ENCODE assay signal across 15 cellular contexts in genomic region chr2:45000341-45000901, GRCh38. TPM values are rescaled to one million over a fixed set of nuclear protein-coding genes. Genes with fewer than 3 reads are reported as not detected.
DNase-seq lines count a peak whose midpoint lies in the region; ATAC-seq, FAIRE-seq and TF ChIP-seq lines count a peak whose summit lies in the region.
"Had no signal": no experiment of that assay in that cellular context is flagged by ENCODE, and none has a peak within 500 bp of the region (broad histone marks: within the 10 kb centered on the region; RNA-seq: fewer than 3 reads in every experiment).

No MANE protein-coding gene starts in this region.

- TF ChIP-seq EP300 in K562 (IDR thresholded peaks at IDR 0.05; ENCODE audit: low read length), result no peak

- WGBS in HUES64, result 3% methylated on average over 36 of the region's 36 CpGs
- under 1% methylated on average over 24 of the region's 36 CpGs for WGBS in K562 (ENCODE audit: insufficient coverage, low coverage, missing lambda C conversion rate)

- H3K27me3 ChIP-seq in HUES64 (ENCODE audit: insufficient read depth, low read length), result peaks cover 99% of the 10 kb centered on the region
- H3K27me3 ChIP-seq in K562 (ENCODE audit: control insufficient read depth in 2 of 2, insufficient read depth in 2 of 2, low read length in 2 of 2), result peaks cover 41 to 65% of the 10 kb centered on the region in 2 experiments; a peak in 4 of 5 replicates
- H3K27me3 ChIP-seq in iPS-15b (ENCODE audit: control insufficient read depth, insufficient read depth, low read length), result peaks cover 95% of the 10 kb centered on the region
- no peaks in the 10 kb centered on the region for H3K27me3 ChIP-seq in PC-3 (ENCODE audit: low read length)

- no peak overlapping the region for H3K27ac Mint-ChIP-seq in progenitor cell of endocrine pancreas

- no peaks in the 10 kb centered on the region for H3K9me2 ChIP-seq in PC-3 (replicated peaks; ENCODE audit: low read length)

- BruUV-seq in K562 (replicated peaks; lab: Mats Ljungman, UMichigan), result no TSS peak
- no TSS peak for BruUV-seq in PC-3 (replicated peaks; lab: Mats Ljungman, UMichigan)

- H3K4me1 ChIP-seq in HUES64 (ENCODE audit: insufficient read depth, low read length) (peaks cover 8% of the 10 kb centered on the region), K562 (replicated peaks in 1 of 2; ENCODE audit: control insufficient read depth in 2 of 2, insufficient read depth in 2 of 2, low read length in 2 of 2) (peaks cover 0 to 13% of the 10 kb centered on the region in 2 experiments; a peak in 1 of 5 replicates), iPS-15b (ENCODE audit: control insufficient read depth, insufficient read depth, low read length) (peaks cover 2% of the 10 kb centered on the region), PC-3 (ENCODE audit: insufficient read depth, low read length) (no peaks in the 10 kb centered on the region)

- intact Hi-C loops in K562 (cut with micrococcal nuclease) (no loop called here), PC-3 (cut with micrococcal nuclease) (no loop called here)

- no peak for TF ChIP-seq RAD21 in K562 (CRISPR knock-in tag; conservative IDR thresholded peaks at IDR 0.05 in 1 of 2, IDR thresholded peaks at IDR 0.05 in 1 of 2)

- TF ChIP-seq CTCF in K562 (IDR thresholded peaks at IDR 0.05 in 2 of 3, conservative IDR thresholded peaks at IDR 0.05 in 1 of 3; ENCODE audit: insufficient read depth in 2 of 3, low read depth in 1 of 3, low read length in 3 of 3) (no peak), progenitor cell of endocrine pancreas (IDR thresholded peaks at IDR 0.05; ENCODE audit: unreplicated experiment) (peak; percentile 21), PC-3 (conservative IDR thresholded peaks at IDR 0.05; ENCODE audit: low read depth, low read length) (no peak)

- no peaks in the 10 kb centered on the region for H3F3A ChIP-seq in PC-3 (ENCODE audit: low read length, unreplicated experiment)

- FAIRE-seq in K562 (lab: Jason Lieb, UNC), result no peak
- FAIRE-seq: G401.6 had no signal

- CTCF ChIA-PET in K562 (lab: Yijun Ruan, JAX; ENCODE audit: low intra/inter-chr PET ratio), result no interaction called here
- CTCF ChIA-PET in PC-3 (lab: Charles Lee), result no interaction called here

- DNase-seq in K562 (ENCODE audit: extremely low read depth in 1 of 4, low spot score in 3 of 4), result peak in 2 of 4 experiments; percentile 8 to 32
- no peak for DNase-seq in progenitor cell of endocrine pancreas (ENCODE audit: low spot score, unreplicated experiment)
- DNase-seq in NCI-H146 (lab: John Stamatoyannopoulos, UW), result no peak
- DNase-seq in HPDE6-E6E7 (ENCODE audit: extremely low spot score), result no peak
- DNase-seq in PC-3, result no peak
- DNase-seq: activated CD4-positive, alpha-beta T cell treated with anti-CD3 and anti-CD28 coated beads for 4 hours; central memory CD4-positive, alpha-beta T cell; stimulated activated CD4-positive, alpha-beta T cell treated with anti-CD3 and anti-CD28 coated beads, Interleukin-4, amount 100 ng/mL, for 24 hours had no signal

- no peaks in the 10 kb centered on the region for H3K9me1 ChIP-seq in K562 (ENCODE audit: control insufficient read depth, insufficient read depth, low read length)

- in situ Hi-C loops in K562 (cut with MboI), result no loop called here

- H2AFZ ChIP-seq in K562 (ENCODE audit: low read depth, low read length), result no peak overlapping the region
- H2AFZ ChIP-seq in PC-3 (ENCODE audit: low read length), result no peak overlapping the region

- H3K9ac ChIP-seq in HUES64 (ENCODE audit: low read depth, low read length), result no peak overlapping the region
- no peak overlapping the region for H3K9ac ChIP-seq in K562 (ENCODE audit: insufficient read depth in 1 of 2, low read depth in 2 of 2, low read length in 2 of 2)
- no peak overlapping the region for H3K9ac ChIP-seq in iPS-15b (ENCODE audit: low read depth, low read length)
- no peak overlapping the region for H3K9ac ChIP-seq in PC-3 (ENCODE audit: low read length)

- no peaks in the 10 kb centered on the region for H3K36me3 Mint-ChIP-seq in progenitor cell of endocrine pancreas (ENCODE audit: insufficient read depth)

- H3K79me2 ChIP-seq in K562 (ENCODE audit: control insufficient read depth, insufficient read depth, low read length) (no peaks in the 10 kb centered on the region), PC-3 (ENCODE audit: low read length) (peaks cover 1% of the 10 kb centered on the region; the same call in 1 of the 2 replicates)

- TF ChIP-seq POLR2A in K562 (conservative IDR thresholded peaks at IDR 0.05), result no peak

- H3K36me3 ChIP-seq in HUES64 (ENCODE audit: insufficient read depth, low read length) (no peaks in the 10 kb centered on the region), K562 (ENCODE audit: control insufficient read depth, insufficient read depth, low read length) (no peaks in the 10 kb centered on the region), iPS-15b (ENCODE audit: control insufficient read depth, insufficient read depth, low read length) (no peaks in the 10 kb centered on the region), PC-3 (ENCODE audit: low read depth, low read length) (no peaks in the 10 kb centered on the region)

- H3K4me2 ChIP-seq in K562 (ENCODE audit: insufficient read depth, low read length), result no peak overlapping the region
- no peak overlapping the region for H3K4me2 ChIP-seq in PC-3 (ENCODE audit: low read length)

- ATAC-seq in K562 (peak; percentile 79), HG03565 (IDR thresholded peaks at IDR 0.05; ENCODE audit: unreplicated experiment) (no peak), PC-3 (no peak)

- POLR2A ChIA-PET in K562 (lab: Yijun Ruan, JAX), result no interaction called here
- POLR2A ChIA-PET in PC-3 (lab: Charles Lee; ENCODE audit: unreplicated experiment), result no interaction called here

- H3K27me3 Mint-ChIP-seq in progenitor cell of endocrine pancreas, result peaks cover 93% of the 10 kb centered on the region

- H3K4me1 Mint-ChIP-seq in progenitor cell of endocrine pancreas (ENCODE audit: low read depth), result peaks cover 10% of the 10 kb centered on the region

- H3K4me3 Mint-ChIP-seq in progenitor cell of endocrine pancreas (ENCODE audit: low read depth), result peak overlapping the region; percentile 62

- H3K9me3 Mint-ChIP-seq in progenitor cell of endocrine pancreas (ENCODE audit: low read depth), result no peaks in the 10 kb centered on the region

- H3K9me3 ChIP-seq in HUES64 (ENCODE audit: insufficient read depth, low read depth, low read length) (no peaks in the 10 kb centered on the region), K562 (replicated peaks; ENCODE audit: control insufficient read depth, insufficient read depth, low read depth, low read length) (no peaks in the 10 kb centered on the region), iPS-15b (ENCODE audit: control insufficient read depth, insufficient read depth, low read length) (no peaks in the 10 kb centered on the region), PC-3 (ENCODE audit: low read length) (no peaks in the 10 kb centered on the region)

- H4K20me1 ChIP-seq in K562 (replicated peaks; ENCODE audit: control insufficient read depth, insufficient read depth, low read length), result no peaks in the 10 kb centered on the region
- no peaks in the 10 kb centered on the region for H4K20me1 ChIP-seq in PC-3 (ENCODE audit: low read length)

- H3K27ac ChIP-seq in HUES64 (ENCODE audit: low read depth, low read length) (no peak overlapping the region), K562 (ENCODE audit: extremely low read depth, low read depth, low read length) (no peak overlapping the region), PC-3 (ENCODE audit: low read length) (no peak overlapping the region)

- peak overlapping the region; percentile 39 for H3K4me3 ChIP-seq in HUES64 (ENCODE audit: low read length)
- no peak overlapping the region for H3K4me3 ChIP-seq in K562
- peak overlapping the region; percentile 51 for H3K4me3 ChIP-seq in iPS-15b (ENCODE audit: low read depth, low read length)
- no peak overlapping the region for H3K4me3 ChIP-seq in PC-3 (ENCODE audit: low read length)

RNA-seq across cellular contexts. Expression of gene SIX2, which starts 8.8 kb away (rescaled TPM):
- polyA plus RNA-seq in HUES64 (2013, experiment 1 of 2), result 0.25 TPM
- 0.32 TPM for polyA plus RNA-seq in HUES64 (2013, experiment 2 of 2)
- total RNA-seq in K562 (2011; cell fraction: chromatin; rRNA removed; ENCODE audit: low replicate concordance), result not detected in 2 replicates
- not detected in 2 replicates for total RNA-seq in K562 (2011; cell fraction: nucleolus; rRNA removed)
- not detected in 2 replicates for total RNA-seq in K562 (2011; cell fraction: nucleoplasm; rRNA removed)
- not detected in 2 replicates for total RNA-seq in K562 (2014; rRNA removed)
- total RNA-seq in K562 (2014; rRNA removed; fragmentation: Illumina TruSeq; extraction: Trizol), result not detected in 2 replicates
- not detected in 2 replicates for total RNA-seq in K562 (2015; rRNA removed; fragmentation: Illumina TruSeq; extraction: Trizol)
- total RNA-seq in K562 (2021), result not detected in 2 replicates
- polyA plus RNA-seq in K562 (2011; rRNA removed), result not detected in 2 replicates
- polyA plus RNA-seq in K562 (2011; cell fraction: cytosol; rRNA removed), result not detected in 2 replicates
- polyA plus RNA-seq in K562 (2011; cell fraction: nucleus; rRNA removed), result not detected in 2 replicates
- not detected in 2 replicates for polyA plus RNA-seq in K562 (2012)
- polyA plus RNA-seq in K562 (2014; fragmentation: Illumina TruSeq; extraction: Trizol), result not detected in 2 replicates
- polyA plus RNA-seq in K562 (2014; fragmentation: Nextera tagmentation; extraction: Ambion mirVana), result not detected
- polyA plus RNA-seq in K562 (2014; rRNA removed), result not detected in 2 replicates
- polyA minus RNA-seq in K562 (2011; rRNA and poly(A)+ RNA removed), result not detected in 2 replicates
- not detected in 2 replicates for polyA minus RNA-seq in K562 (2011; cell fraction: cytosol; rRNA and poly(A)+ RNA removed)
- 0.27 TPM in 1 of 2 replicates, not detected in the other for polyA minus RNA-seq in K562 (2011; cell fraction: nucleus; rRNA and poly(A)+ RNA removed)
- 4.0 and 7.0 TPM in 2 replicates for total RNA-seq in progenitor cell of endocrine pancreas
- total RNA-seq in PC-3 (2014; rRNA removed), result 26.8 and 27.9 TPM in 2 replicates
- polyA plus RNA-seq: CD14-positive monocyte had no signal

RNA-seq across cellular contexts. Expression of gene SIX3, which starts 58.9 kb away (rescaled TPM):
- polyA plus RNA-seq in HUES64 (2013, experiment 1 of 2), result 0.25 TPM
- not detected for polyA plus RNA-seq in HUES64 (2013, experiment 2 of 2)
- not detected in 2 replicates for total RNA-seq in K562 (2011; cell fraction: chromatin; rRNA removed; ENCODE audit: low replicate concordance)
- not detected in 2 replicates for total RNA-seq in K562 (2011; cell fraction: nucleolus; rRNA removed)
- not detected in 2 replicates for total RNA-seq in K562 (2011; cell fraction: nucleoplasm; rRNA removed)
- total RNA-seq in K562 (2014; rRNA removed) (not detected in 2 replicates), K562 (2014; rRNA removed; fragmentation: Illumina TruSeq; extraction: Trizol) (not detected in 2 replicates), K562 (2015; rRNA removed; fragmentation: Illumina TruSeq; extraction: Trizol) (not detected in 2 replicates), K562 (2021) (not detected in 2 replicates), progenitor cell of endocrine pancreas (not detected in 2 replicates), PC-3 (2014; rRNA removed) (0.07 TPM in 1 of 2 replicates, not detected in the other)
- polyA plus RNA-seq in K562 (2011; rRNA removed) (not detected in 2 replicates), K562 (2014; fragmentation: Illumina TruSeq; extraction: Trizol) (not detected in 2 replicates), K562 (2014; fragmentation: Nextera tagmentation; extraction: Ambion mirVana) (not detected), K562 (2014; rRNA removed) (not detected in 2 replicates)
- polyA plus RNA-seq in K562 (2011; cell fraction: cytosol; rRNA removed), result not detected in 2 replicates
- polyA plus RNA-seq in K562 (2011; cell fraction: nucleus; rRNA removed), result not detected in 2 replicates
- not detected in 2 replicates for polyA plus RNA-seq in K562 (2012)
- not detected in 2 replicates for polyA minus RNA-seq in K562 (2011; rRNA and poly(A)+ RNA removed)
- polyA minus RNA-seq in K562 (2011; cell fraction: cytosol; rRNA and poly(A)+ RNA removed), result not detected in 2 replicates
- not detected in 2 replicates for polyA minus RNA-seq in K562 (2011; cell fraction: nucleus; rRNA and poly(A)+ RNA removed)
- total RNA-seq: LHCN-M2, subcutaneous adipose tissue had no signal
- polyA plus RNA-seq: CD14-positive monocyte had no signal

Comparison
In these comparisons a context has a peak if more than half of its experiments do, and no peak if none do; other contexts are left out.
1. H3K4me3 ChIP-seq: peak in HUES64 (single experiment) and iPS-15b (single experiment); none in K562 (single experiment) and PC-3 (single experiment).